1 cellular context compared by ENCODE assay signal in the genomic region with DNA sequence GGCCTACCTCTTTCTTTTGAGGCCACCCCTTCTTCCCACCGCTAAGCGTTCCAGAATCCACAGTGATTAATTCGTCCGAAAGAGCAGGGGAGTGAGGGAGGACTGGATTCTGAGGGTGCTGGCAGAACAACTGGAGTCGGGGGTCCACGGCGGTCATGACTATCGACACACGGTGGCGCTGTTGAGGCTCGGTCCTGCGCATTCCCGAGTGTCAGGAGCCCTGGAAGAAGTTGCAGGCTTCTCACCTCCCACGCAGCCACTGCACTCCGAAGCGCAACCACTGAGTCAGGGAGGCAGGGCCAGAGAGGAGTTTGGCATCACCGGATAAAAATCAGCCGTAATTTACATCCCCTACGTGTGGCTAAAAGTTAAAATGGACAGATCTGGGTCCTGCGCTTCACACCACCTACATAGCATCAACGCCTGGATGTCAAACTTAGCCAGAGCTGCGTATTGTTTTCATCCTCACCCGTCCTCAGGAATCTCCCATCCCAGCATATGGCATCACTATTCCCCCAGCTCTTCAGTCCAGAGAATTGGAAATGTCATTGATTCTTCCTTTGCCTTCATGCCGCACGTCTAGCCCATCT.
TF ChIP-seq lines count a peak whose summit lies in the region.

No MANE protein-coding gene starts in this region.

TF ChIP-seq in SK-N-SH, 30 proteins besides CTCF, POLR2A, EP300 and RAD21 (continued from another document):
- TF ChIP-seq GABPA (IDR thresholded peaks at IDR 0.05; ENCODE audit: low read depth) (no peak), SMC3 (IDR thresholded peaks at IDR 0.05; ENCODE audit: low read depth, low read length) (peak; percentile 89), NRF1 (IDR thresholded peaks at IDR 0.05; ENCODE audit: low read depth, low read length) (0 out of 2 replicates have a peak, but pooled peaks have one; percentile 33), POLR2AphosphoS5 (IDR thresholded peaks at IDR 0.05; ENCODE audit: low read depth, low read length) (no peak)
